ENCODE assay signal across 26 cellular contexts in genomic region chr5:155278524-155278923, GRCh38.
"Had no signal": no experiment of that assay in that cellular context is flagged by ENCODE, and none has a peak within 500 bp of the region (broad histone marks: within the 10 kb centered on the region; RNA-seq: fewer than 3 reads in every experiment).

No MANE protein-coding gene starts in this region.

- H3K36me3 Mint-ChIP-seq: activated naive CD4-positive, alpha-beta T cell treated with anti-CD3 and anti-CD28 coated beads, Interleukin-2, amount 10 ng/mL, durations not matched to agents 7 days and 5 days; activated naive CD8-positive, alpha-beta T cell treated with anti-CD3 and anti-CD28 coated beads for 36 hours; T-cell had no signal

- DNase-seq: activated CD4-positive, alpha-beta memory T cell treated with anti-CD3 and anti-CD28 coated beads, Interleukin-2, amount 10 ng/mL, durations not matched to agents 7 days and 5 days; activated CD4-positive, alpha-beta T cell treated with anti-CD3 and anti-CD28 coated beads for 36 hours; activated CD4-positive, alpha-beta T cell treated with anti-CD3 and anti-CD28 coated beads, Interleukin-2, amount 50 U/mL, for 1 hour; activated gamma-delta T cell treated with Interleukin-2 at 50 U/mL for 16 hours; activated naive CD4-positive, alpha-beta T cell treated with anti-CD3 and anti-CD28 coated beads, Interleukin-2, amount 10 ng/mL, durations not matched to agents 7 days and 5 days; activated naive CD8-positive, alpha-beta T cell treated with anti-CD3 and anti-CD28 coated beads for 36 hours; activated T-cell treated with anti-CD3 and anti-CD28 coated beads for 4 hours; activated T-cell treated with anti-CD3 and anti-CD28 coated beads, Interleukin-2, amount 50 U/mL, for 72 hours; central memory CD4-positive, alpha-beta T cell; NCI-H1092; NCI-H1417; NCI-H2029; NCI-H510A treated with DMSO at 0.1 percent for 48 hours; NCI-H69; NK-92 treated with Interleukin-12 subunit alpha and Interleukin-12 subunit beta, amount 100 ng/mL, for 24 hours; OCI-M1; RPMI8226; SHP77 treated with DMSO at 0.1 percent for 48 hours; T-cell; T-helper 2 cell; T1000; WERI-Rb-1 had no signal

- H3K36me3 ChIP-seq: WERI-Rb-1 had no signal

- H3K4me3 Mint-ChIP-seq: activated CD4-positive, alpha-beta memory T cell treated with anti-CD3 and anti-CD28 coated beads, Interleukin-2, amount 10 ng/mL, durations not matched to agents 7 days and 5 days; activated CD4-positive, alpha-beta T cell treated with anti-CD3 and anti-CD28 coated beads for 36 hours; activated naive CD4-positive, alpha-beta T cell treated with anti-CD3 and anti-CD28 coated beads, Interleukin-2, amount 10 ng/mL, durations not matched to agents 7 days and 5 days; activated naive CD8-positive, alpha-beta T cell treated with anti-CD3 and anti-CD28 coated beads for 36 hours; activated T-cell treated with anti-CD3 and anti-CD28 coated beads, Interleukin-2, amount 50 U/mL, for 72 hours; T-cell had no signal

- H3K4me3 ChIP-seq: SK-N-MC had no signal

- H3K27ac ChIP-seq: KMS-11, SK-N-MC, WERI-Rb-1 had no signal

- H3K9ac ChIP-seq: KMS-11 had no signal

- H3K4me2 ChIP-seq: KMS-11 had no signal

- H3K9me3 Mint-ChIP-seq: activated CD4-positive, alpha-beta memory T cell treated with anti-CD3 and anti-CD28 coated beads, Interleukin-2, amount 10 ng/mL, durations not matched to agents 7 days and 5 days; activated naive CD4-positive, alpha-beta T cell treated with anti-CD3 and anti-CD28 coated beads, Interleukin-2, amount 10 ng/mL, durations not matched to agents 7 days and 5 days; activated naive CD8-positive, alpha-beta T cell treated with anti-CD3 and anti-CD28 coated beads for 36 hours; activated T-helper 2 cell treated with anti-CD3 and anti-CD28 coated beads, Interferon-gamma antibody, Interleukin-2, Interleukin-4, amounts not matched to agents 10 μg/mL and 5 μg/mL and 100 μg/mL, durations not matched to agents 14 hours and 24 hours and 36 hours had no signal

- H3K27ac Mint-ChIP-seq: activated CD4-positive, alpha-beta memory T cell treated with anti-CD3 and anti-CD28 coated beads, Interleukin-2, amount 10 ng/mL, durations not matched to agents 7 days and 5 days; activated CD4-positive, alpha-beta T cell treated with anti-CD3 and anti-CD28 coated beads for 36 hours; activated naive CD4-positive, alpha-beta T cell treated with anti-CD3 and anti-CD28 coated beads, Interleukin-2, amount 10 ng/mL, durations not matched to agents 7 days and 5 days; activated naive CD8-positive, alpha-beta T cell treated with anti-CD3 and anti-CD28 coated beads for 36 hours; activated T-cell treated with anti-CD3 and anti-CD28 coated beads, Interleukin-2, amount 50 U/mL, for 72 hours; activated T-helper 2 cell treated with anti-CD3 and anti-CD28 coated beads, Interferon-gamma antibody, Interleukin-2, Interleukin-4, amounts not matched to agents 10 μg/mL and 5 μg/mL and 100 μg/mL, durations not matched to agents 14 hours and 24 hours and 36 hours; T-cell had no signal

- H3K27me3 Mint-ChIP-seq: activated naive CD4-positive, alpha-beta T cell treated with anti-CD3 and anti-CD28 coated beads, Interleukin-2, amount 10 ng/mL, durations not matched to agents 7 days and 5 days had no signal

- ATAC-seq: activated CD4-positive, alpha-beta T cell treated with anti-CD3 and anti-CD28 coated beads for 36 hours; activated T-cell treated with anti-CD3 and anti-CD28 coated beads, Interleukin-2, amount 50 U/mL, for 72 hours; Panc1; T-cell had no signal

- H3K4me1 Mint-ChIP-seq: activated CD4-positive, alpha-beta memory T cell treated with anti-CD3 and anti-CD28 coated beads, Interleukin-2, amount 10 ng/mL, durations not matched to agents 7 days and 5 days; activated CD4-positive, alpha-beta T cell treated with anti-CD3 and anti-CD28 coated beads for 36 hours; activated naive CD4-positive, alpha-beta T cell treated with anti-CD3 and anti-CD28 coated beads, Interleukin-2, amount 10 ng/mL, durations not matched to agents 7 days and 5 days; activated naive CD8-positive, alpha-beta T cell treated with anti-CD3 and anti-CD28 coated beads for 36 hours; T-cell had no signal
